ENCODE assay signal across 9 cellular contexts in the genomic region with DNA sequence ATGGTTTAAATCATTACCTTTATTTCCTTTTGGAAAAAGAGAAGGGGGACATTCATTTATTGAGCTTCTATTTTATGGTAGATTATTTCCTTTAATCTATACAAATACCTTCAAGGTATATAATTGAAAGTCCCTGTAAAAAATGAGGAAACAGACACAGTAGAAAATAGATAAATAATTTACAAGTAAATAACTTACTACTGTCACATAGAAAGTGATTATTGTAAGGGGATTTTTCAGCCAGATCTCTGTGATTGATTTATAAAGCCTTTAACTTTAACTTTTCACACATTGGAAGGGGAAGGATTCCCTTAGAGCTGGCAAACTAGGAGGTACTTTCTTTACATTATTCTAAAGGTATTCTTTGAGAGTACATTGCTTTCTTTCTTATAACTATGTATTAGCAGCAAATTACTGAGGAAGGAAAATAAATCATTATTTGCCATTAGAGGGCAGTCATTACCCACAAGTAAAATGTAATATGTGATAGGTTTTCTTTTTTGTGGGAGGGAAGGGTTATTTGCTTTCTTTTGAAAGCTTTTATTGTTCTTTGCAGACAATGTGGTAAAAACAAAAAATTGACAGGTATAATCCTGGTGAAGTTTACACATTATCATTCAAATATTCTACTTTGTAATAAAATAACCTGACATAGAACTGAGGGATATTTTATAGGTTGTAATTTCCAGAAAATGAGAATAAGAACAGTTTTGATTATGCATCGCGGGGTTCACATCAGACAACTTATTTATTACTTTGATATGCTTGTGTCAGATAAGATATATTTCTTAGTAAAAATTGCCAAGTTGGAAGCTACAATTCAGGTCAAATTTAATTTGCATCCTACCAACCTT. TPM values are rescaled to one million over a fixed set of nuclear protein-coding genes. Genes with fewer than 3 reads are reported as not detected.
DNase-seq lines count a peak whose midpoint lies in the region; ATAC-seq and TF ChIP-seq lines count a peak whose summit lies in the region.
"Had no signal": no experiment of that assay in that cellular context is flagged by ENCODE, and none has a peak within 500 bp of the region (broad histone marks: within the 10 kb centered on the region; RNA-seq: fewer than 3 reads in every experiment).

No MANE protein-coding gene starts in this region.

- H3K9ac ChIP-seq in fibroblast of lung (ENCODE audit: insufficient read depth, low read length): no peak overlapping the region

- H2AFZ ChIP-seq in fibroblast of lung (ENCODE audit: low read length): no peak overlapping the region

- ATAC-seq in GM18873 (IDR thresholded peaks at IDR 0.05; ENCODE audit: low FRiP score, unreplicated experiment): peak; percentile 39
- peak; percentile 56 for ATAC-seq in HG03439 (IDR thresholded peaks at IDR 0.05; ENCODE audit: unreplicated experiment)
- ATAC-seq in sciatic nerve: peak; percentile 42

- no peak overlapping the region for H3K27ac Mint-ChIP-seq in activated CD4-positive, alpha-beta T cell treated with anti-CD3 and anti-CD28 coated beads, Interleukin-2, amount 10 ng/mL, durations not matched to agents 7 days and 5 days
- H3K27ac Mint-ChIP-seq: naive thymus-derived CD8-positive, alpha-beta T cell had no signal

- no peaks in the 10 kb centered on the region for H3K36me3 Mint-ChIP-seq in activated CD4-positive, alpha-beta T cell treated with anti-CD3 and anti-CD28 coated beads, Interleukin-2, amount 10 ng/mL, durations not matched to agents 7 days and 5 days (ENCODE audit: low read depth)
- H3K36me3 Mint-ChIP-seq: naive thymus-derived CD8-positive, alpha-beta T cell had no signal

- POLR2A ChIA-PET in activated CD4-positive, alpha-beta T cell treated with anti-CD3 and anti-CD28 coated beads, Interleukin-2, amount 10 ng/mL, durations not matched to agents 7 days and 5 days (lab: Charles Lee): no interaction called here

- no peaks in the 10 kb centered on the region for H3K27me3 ChIP-seq in fibroblast of lung (ENCODE audit: control insufficient read depth, insufficient read depth, low read length)

- no peak overlapping the region for H3K4me3 ChIP-seq in fibroblast of lung (replicated peaks in 1 of 4; ENCODE audit: control extremely low read depth in 1 of 4, insufficient read depth in 1 of 4, low read depth in 3 of 4, low read length in 4 of 4)

- H3K4me1 Mint-ChIP-seq in activated CD4-positive, alpha-beta T cell treated with anti-CD3 and anti-CD28 coated beads, Interleukin-2, amount 10 ng/mL, durations not matched to agents 7 days and 5 days: no peaks in the 10 kb centered on the region
- H3K4me1 Mint-ChIP-seq: naive thymus-derived CD8-positive, alpha-beta T cell had no signal

- H3K79me2 ChIP-seq in fibroblast of lung (ENCODE audit: control insufficient read depth, insufficient read depth, low read length): no peaks in the 10 kb centered on the region

- peaks cover 16% of the 10 kb centered on the region for H3K27me3 Mint-ChIP-seq in activated CD4-positive, alpha-beta T cell treated with anti-CD3 and anti-CD28 coated beads, Interleukin-2, amount 10 ng/mL, durations not matched to agents 7 days and 5 days

- H3K9me3 Mint-ChIP-seq in activated CD4-positive, alpha-beta T cell treated with anti-CD3 and anti-CD28 coated beads, Interleukin-2, amount 10 ng/mL, durations not matched to agents 7 days and 5 days: no peaks in the 10 kb centered on the region
- H3K9me3 Mint-ChIP-seq: naive thymus-derived CD8-positive, alpha-beta T cell had no signal

- no peak overlapping the region for H3K4me2 ChIP-seq in fibroblast of lung (ENCODE audit: extremely low read depth, insufficient read depth, low read length)

- no peaks in the 10 kb centered on the region for H3K4me1 ChIP-seq in fibroblast of lung (ENCODE audit: control insufficient read depth, extremely low read depth, insufficient read depth, low read length)

- H3K9me3 ChIP-seq in fibroblast of lung (ENCODE audit: control insufficient read depth, insufficient read depth, low read depth, low read length): no peaks in the 10 kb centered on the region

- intact Hi-C loops in sciatic nerve (cut with DNase I): loop anchor here (10.0 kb wide), 1 partner anchor 217 kb away; no protein-coding TSS in a partner anchor

- H3K4me3 Mint-ChIP-seq in activated CD4-positive, alpha-beta T cell treated with anti-CD3 and anti-CD28 coated beads, Interleukin-2, amount 10 ng/mL, durations not matched to agents 7 days and 5 days: no peak overlapping the region
- H3K4me3 Mint-ChIP-seq: naive thymus-derived CD8-positive, alpha-beta T cell had no signal

- peak in 1 of 2 donors; percentile 40 for TF ChIP-seq CTCF in fibroblast of lung (conservative IDR thresholded peaks at IDR 0.05 in 1 of 2, IDR thresholded peaks at IDR 0.05 in 1 of 2; ENCODE audit: low read depth in 1 of 2, low read length in 2 of 2)

- no peak overlapping the region for H3K27ac ChIP-seq in fibroblast of lung (ENCODE audit: insufficient read depth, low read length)

- peak; percentile 69 for DNase-seq in CD1c-positive myeloid dendritic cell (ENCODE audit: extremely low spot score)
- DNase-seq in RKO (ENCODE audit: low spot score): peak; percentile 58
- peak; percentile 19 to 66 for DNase-seq in fibroblast of lung (ENCODE audit: low read depth in 2 of 2)
- DNase-seq in sciatic nerve (ENCODE audit: low spot score): no peak
- DNase-seq in activated CD4-positive, alpha-beta T cell treated with anti-CD3 and anti-CD28 coated beads for 48 hours: no peak
- no peak for DNase-seq in activated CD4-positive, alpha-beta T cell treated with anti-CD3 and anti-CD28 coated beads, Interleukin-2, amount 10 ng/mL, durations not matched to agents 7 days and 5 days

- H4K20me1 ChIP-seq in fibroblast of lung (ENCODE audit: control insufficient read depth, extremely low read depth, insufficient read depth, low read length): no peaks in the 10 kb centered on the region

- CTCF ChIA-PET in activated CD4-positive, alpha-beta T cell treated with anti-CD3 and anti-CD28 coated beads, Interleukin-2, amount 10 ng/mL, durations not matched to agents 7 days and 5 days (lab: Charles Lee): interaction anchor here (1.0 to 2.0 kb wide), 3 partner anchors 15 to 219 kb away, joined by 3 to 6 read pairs (median 4); no protein-coding TSS in a partner anchor

- no peaks in the 10 kb centered on the region for H3K36me3 ChIP-seq in fibroblast of lung (ENCODE audit: control insufficient read depth, insufficient read depth, low read length)

RNA-seq across cellular contexts. Expression of a gene that starts 24.8 kb away (rescaled TPM):
- 69.9 and 81.3 TPM in 2 replicates for total RNA-seq in fibroblast of lung
- 71.2 and 75.1 TPM in 2 replicates for polyA plus RNA-seq in fibroblast of lung
- 49.8 and 55.4 TPM in 2 replicates for polyA plus RNA-seq in fibroblast of lung (2012)
- polyA minus RNA-seq in fibroblast of lung (ENCODE audit: low replicate concordance): 66.0 and 69.3 TPM in 2 replicates
- total RNA-seq in sciatic nerve: 50.3 TPM
- total RNA-seq in activated CD4-positive, alpha-beta T cell treated with anti-CD3 and anti-CD28 coated beads, Interleukin-2, amount 10 ng/mL, durations not matched to agents 7 days and 5 days: 10 to 100 TPM; 38.1 to 49.2 TPM

Comparison
In these comparisons a context has a peak if more than half of its experiments do, and no peak if none do; other contexts are left out.
1. DNase-seq: peak in CD1c-positive myeloid dendritic cell (single experiment), RKO (single experiment) and fibroblast of lung (2 of 2); none in sciatic nerve (single experiment), activated CD4-positive, alpha-beta T cell treated with anti-CD3 and anti-CD28 coated beads for 48 hours (single experiment) and activated CD4-positive, alpha-beta T cell treated with anti-CD3 and anti-CD28 coated beads, Interleukin-2, amount 10 ng/mL, durations not matched to agents 7 days and 5 days (single experiment).
2. Peak in every context shown above with its lines, with median percentiles within 50 percentile points of each other: ATAC-seq.